ENCODE assay signal across 1 cellular context in the genomic region with DNA sequence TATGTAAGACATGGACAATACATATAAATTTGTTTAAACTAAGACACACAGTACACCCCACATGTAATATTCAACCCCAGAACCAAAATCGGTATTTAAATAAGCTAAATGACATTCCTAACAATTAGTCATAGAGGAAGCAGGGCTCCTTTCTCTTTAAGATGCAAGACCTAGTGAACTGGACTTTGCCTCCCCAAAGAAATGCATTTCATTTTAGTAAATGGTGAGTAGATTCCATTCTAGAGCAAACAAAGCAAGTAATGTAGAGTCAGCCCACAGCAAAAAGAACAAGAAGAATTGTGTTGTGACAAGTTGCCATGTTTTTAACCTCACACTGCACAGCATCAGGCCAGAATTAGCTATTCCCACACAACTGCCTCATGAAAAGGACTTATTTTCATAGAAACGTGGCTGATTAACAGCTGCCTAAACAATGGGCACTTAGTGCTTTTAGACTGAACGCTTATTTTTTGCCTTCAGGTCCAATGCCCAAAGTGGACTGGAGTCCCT.
TF ChIP-seq lines count a peak whose summit lies in the region.

No MANE protein-coding gene starts in this region.

TF ChIP-seq in HCT116, 20 proteins besides CTCF, POLR2A, EP300 and RAD21 (continued from another document):
- TF ChIP-seq, protein P1, sequence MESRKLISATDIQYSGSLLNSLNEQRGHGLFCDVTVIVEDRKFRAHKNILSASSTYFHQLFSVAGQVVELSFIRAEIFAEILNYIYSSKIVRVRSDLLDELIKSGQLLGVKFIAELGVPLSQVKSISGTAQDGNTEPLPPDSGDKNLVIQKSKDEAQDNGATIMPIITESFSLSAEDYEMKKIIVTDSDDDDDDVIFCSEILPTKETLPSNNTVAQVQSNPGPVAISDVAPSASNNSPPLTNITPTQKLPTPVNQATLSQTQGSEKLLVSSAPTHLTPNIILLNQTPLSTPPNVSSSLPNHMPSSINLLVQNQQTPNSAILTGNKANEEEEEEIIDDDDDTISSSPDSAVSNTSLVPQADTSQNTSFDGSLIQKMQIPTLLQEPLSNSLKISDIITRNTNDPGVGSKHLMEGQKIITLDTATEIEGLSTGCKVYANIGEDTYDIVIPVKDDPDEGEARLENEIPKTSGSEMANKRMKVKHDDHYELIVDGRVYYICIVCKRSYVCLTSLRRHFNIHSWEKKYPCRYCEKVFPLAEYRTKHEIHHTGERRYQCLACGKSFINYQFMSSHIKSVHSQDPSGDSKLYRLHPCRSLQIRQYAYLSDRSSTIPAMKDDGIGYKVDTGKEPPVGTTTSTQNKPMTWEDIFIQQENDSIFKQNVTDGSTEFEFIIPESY (IDR thresholded peaks at IDR 0.05; ENCODE audit: extremely low read depth, insufficient replicate concordance, low read length), result no peak
- TF ChIP-seq, protein P2, sequence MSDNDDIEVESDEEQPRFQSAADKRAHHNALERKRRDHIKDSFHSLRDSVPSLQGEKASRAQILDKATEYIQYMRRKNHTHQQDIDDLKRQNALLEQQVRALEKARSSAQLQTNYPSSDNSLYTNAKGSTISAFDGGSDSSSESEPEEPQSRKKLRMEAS (IDR thresholded peaks at IDR 0.05), result no peak
- TF ChIP-seq SRF (IDR thresholded peaks at IDR 0.05; ENCODE audit: low read depth) (no peak), CEBPB (IDR thresholded peaks at IDR 0.05; ENCODE audit: low read depth) (no peak), ATF3 (IDR thresholded peaks at IDR 0.05) (no peak)
